Comparison of ENCODE assay signal across 8 cellular contexts in genomic region chr2:64049633-64050220, GRCh38. TPM values are rescaled to one million over a fixed set of nuclear protein-coding genes. Genes with fewer than 3 reads are reported as not detected.
DNase-seq lines count a peak whose midpoint lies in the region; ATAC-seq and TF ChIP-seq lines count a peak whose summit lies in the region.

No MANE protein-coding gene starts in this region.

- no peaks in the 10 kb centered on the region for H3K27me3 ChIP-seq in CD4-positive, alpha-beta T cell (ENCODE audit: control insufficient read depth, insufficient read depth, low read length)

- no peak overlapping the region for H3K4me3 Mint-ChIP-seq in CD4-positive, alpha-beta T cell
- H3K4me3 Mint-ChIP-seq in memory B cell: no peak overlapping the region

- no peak overlapping the region for H3K27ac ChIP-seq in CD4-positive, alpha-beta T cell (ENCODE audit: low read depth, low read length)

- peak; percentile 79 for TF ChIP-seq CTCF in CD4-positive, alpha-beta T cell (IDR thresholded peaks at IDR 0.05)

- peaks cover 44% of the 10 kb centered on the region for H3K4me1 Mint-ChIP-seq in CD4-positive, alpha-beta T cell (ENCODE audit: low read depth)
- H3K4me1 Mint-ChIP-seq in memory B cell: peaks cover 12% of the 10 kb centered on the region

- H3K36me3 Mint-ChIP-seq in CD4-positive, alpha-beta T cell (ENCODE audit: low read depth): no peaks in the 10 kb centered on the region
- H3K36me3 Mint-ChIP-seq in memory B cell: no peaks in the 10 kb centered on the region

- CTCF ChIA-PET in CD4-positive, alpha-beta T cell (lab: Charles Lee): interaction anchor here (0.6 to 3.7 kb wide), 21 partner anchors 10 to 511 kb away, joined by 3 to 86 read pairs (median 5); partner anchors contain the start of gene AFTPH

- DNase-seq in CD4-positive, alpha-beta T cell: peak; percentile 52 to 75 (median 61)
- peak; percentile 63 for DNase-seq in NCI-H748 treated with DMSO at 0.1 percent for 48 hours (lab: John Stamatoyannopoulos, UW)
- DNase-seq in activated CD4-positive, alpha-beta T cell treated with anti-CD3 and anti-CD28 coated beads, Interleukin-2, amount 50 U/mL, for 4 hours: peak; percentile 63 to 69
- DNase-seq in dermis blood vessel endothelial cell: peak; percentile 88
- peak; percentile 43 to 67 for DNase-seq in memory B cell (ENCODE audit: low spot score in 2 of 2)
- peak; percentile 36 for DNase-seq in stimulated activated CD8-positive, alpha-beta memory T cell treated with anti-CD3 and anti-CD28 coated beads, Interleukin-4, amount 100 ng/mL, for 24 hours (ENCODE audit: low read depth)

- H3K27ac Mint-ChIP-seq in CD4-positive, alpha-beta T cell: peak overlapping the region; percentile 37
- no peak overlapping the region for H3K27ac Mint-ChIP-seq in memory B cell

- no peaks in the 10 kb centered on the region for H3K9me3 Mint-ChIP-seq in CD4-positive, alpha-beta T cell
- no peaks in the 10 kb centered on the region for H3K9me3 Mint-ChIP-seq in memory B cell

- POLR2A ChIA-PET in CD4-positive, alpha-beta T cell (lab: Charles Lee): interaction anchor here (0.6 to 3.6 kb wide), 13 partner anchors 9 to 701 kb away, joined by 3 to 57 read pairs (median 4); no protein-coding TSS in a partner anchor

- no peaks in the 10 kb centered on the region for H3K9me3 ChIP-seq in CD4-positive, alpha-beta T cell (ENCODE audit: control insufficient read depth, low read length)

- intact Hi-C loops in CD4-positive, alpha-beta T cell (cut with DNase I, micrococcal nuclease): loop anchor here (1.0 to 10.0 kb wide), 9 partner anchors 93 to 823 kb away; partner anchors contain the start of gene PELI1 (in 2 of the 2)

- H3K27me3 Mint-ChIP-seq in CD4-positive, alpha-beta T cell: no peaks in the 10 kb centered on the region
- H3K27me3 Mint-ChIP-seq in memory B cell: no peaks in the 10 kb centered on the region

- ATAC-seq in CD4-positive, alpha-beta T cell (ENCODE audit: poor library complexity): peak; percentile 96
- ATAC-seq in GM19328 (IDR thresholded peaks at IDR 0.05; ENCODE audit: unreplicated experiment) (peak; percentile 70), HG03460 (IDR thresholded peaks at IDR 0.05; ENCODE audit: unreplicated experiment) (peak; percentile 90), memory B cell (ENCODE audit: low read depth) (peak; percentile 95)

RNA-seq across cellular contexts. Expression of gene VPS54, which starts 30.5 kb away (rescaled TPM):
- 10 to 100 TPM in 1 of 2 experiments, 1 to 10 TPM in 1; 9.5 to 10.8 TPM for total RNA-seq in CD4-positive, alpha-beta T cell
- total RNA-seq in dermis blood vessel endothelial cell: 24.0 and 29.4 TPM in 2 replicates

Comparison
In these comparisons a context has a peak if more than half of its experiments do, and no peak if none do; other contexts are left out.
1. DNase-seq: peak in every context shown above with its lines; median percentile 88 in dermis blood vessel endothelial cell; 66 in activated CD4-positive, alpha-beta T cell treated with anti-CD3 and anti-CD28 coated beads, Interleukin-2, amount 50 U/mL, for 4 hours; 63 in NCI-H748 treated with DMSO at 0.1 percent for 48 hours; 61 in CD4-positive, alpha-beta T cell; 55 in memory B cell; 36 in stimulated activated CD8-positive, alpha-beta memory T cell treated with anti-CD3 and anti-CD28 coated beads, Interleukin-4, amount 100 ng/mL, for 24 hours.